Comparison of ENCODE assay signal across 16 cellular contexts in genomic region chr19:2242092-2242537, GRCh38. TPM values are rescaled to one million over a fixed set of nuclear protein-coding genes. Genes with fewer than 3 reads are reported as not detected.
DNase-seq lines count a peak whose midpoint lies in the region; ATAC-seq and TF ChIP-seq lines count a peak whose summit lies in the region.
"Had no signal": no experiment of that assay in that cellular context is flagged by ENCODE, and none has a peak within 500 bp of the region (broad histone marks: within the 10 kb centered on the region; RNA-seq: fewer than 3 reads in every experiment).

No MANE protein-coding gene starts in this region.

- no peaks in the 10 kb centered on the region for H3K36me3 Mint-ChIP-seq in natural killer cell
- peaks cover 14% of the 10 kb centered on the region for H3K36me3 Mint-ChIP-seq in natural killer cell treated with Interleukin-12 subunit alpha and Interleukin-12 subunit beta and Interleukin-15 and Interleukin-18, amount 100 ng/mL, for 72 hours
- peaks cover 47% of the 10 kb centered on the region for H3K36me3 Mint-ChIP-seq in brain
- peaks cover 6% of the 10 kb centered on the region for H3K36me3 Mint-ChIP-seq in chondrocyte (ENCODE audit: low read depth)

- peak overlapping the region in 1 of 2 donors; percentile 54 for H3K27ac Mint-ChIP-seq in natural killer cell
- H3K27ac Mint-ChIP-seq in natural killer cell treated with Interleukin-12 subunit alpha and Interleukin-12 subunit beta and Interleukin-15 and Interleukin-18, amount 100 ng/mL, for 72 hours: peak overlapping the region in 1 of 2 donors; percentile 59
- peak overlapping the region; percentile 38 to 100 (median 51) for H3K27ac Mint-ChIP-seq in brain
- no peak overlapping the region for H3K27ac Mint-ChIP-seq in chondrocyte (ENCODE audit: unreplicated experiment)

- intact Hi-C loops in natural killer cell (cut with micrococcal nuclease): no loop called here

- ATAC-seq in natural killer cell (no peak), GM19395 (IDR thresholded peaks at IDR 0.05; ENCODE audit: unreplicated experiment) (no peak), HG03521 (IDR thresholded peaks at IDR 0.05; ENCODE audit: unreplicated experiment) (no peak)
- no peak for ATAC-seq in natural killer cell treated with Interleukin-12 subunit alpha and Interleukin-12 subunit beta and Interleukin-15 and Interleukin-18, amount 100 ng/mL, for 72 hours
- ATAC-seq: left ventricle myocardium superior had no signal

- no peaks in the 10 kb centered on the region for H3K27me3 Mint-ChIP-seq in natural killer cell (ENCODE audit: low read depth in 2 of 2)
- no peaks in the 10 kb centered on the region for H3K27me3 Mint-ChIP-seq in natural killer cell treated with Interleukin-12 subunit alpha and Interleukin-12 subunit beta and Interleukin-15 and Interleukin-18, amount 100 ng/mL, for 72 hours
- peaks cover 11% of the 10 kb centered on the region for H3K27me3 Mint-ChIP-seq in brain
- no peaks in the 10 kb centered on the region for H3K27me3 Mint-ChIP-seq in chondrocyte (ENCODE audit: low read depth)

- DNase-seq in natural killer cell: no peak
- no peak for DNase-seq in natural killer cell treated with Interleukin-12 subunit alpha and Interleukin-12 subunit beta and Interleukin-15 and Interleukin-18, amount 100 ng/mL, for 72 hours (ENCODE audit: low spot score)
- peak; percentile 45 for DNase-seq in mucosa of gallbladder (ENCODE audit: low spot score)
- no peak for DNase-seq in chondrocyte (ENCODE audit: low spot score)
- DNase-seq in activated gamma-delta T cell treated with Interleukin-2 at 50 U/mL for 16 hours: no peak
- DNase-seq: activated CD4-positive, alpha-beta T cell treated with anti-CD3 and anti-CD28 coated beads, Interleukin-2, amount 50 U/mL, for 48 hours; erythroblast; left ventricle myocardium superior; NCI-H1930; RPMI8226; stimulated activated CD4-positive, alpha-beta T cell treated with anti-CD3 and anti-CD28 coated beads, Interleukin-12 subunit alpha, Interleukin-12 subunit beta, amount 100 ng/mL, for 4 hours had no signal

- TF ChIP-seq CTCF in natural killer cell (IDR thresholded peaks at IDR 0.05) (no peak), brain (conservative IDR thresholded peaks at IDR 0.05) (no peak), chondrocyte (IDR thresholded peaks at IDR 0.05) (no peak)

- peak overlapping the region; percentile 65 for H3K4me3 Mint-ChIP-seq in natural killer cell
- H3K4me3 Mint-ChIP-seq in natural killer cell treated with Interleukin-12 subunit alpha and Interleukin-12 subunit beta and Interleukin-15 and Interleukin-18, amount 100 ng/mL, for 72 hours: no peak overlapping the region
- H3K4me3 Mint-ChIP-seq in brain: peak overlapping the region in 3 of 5 experiments; percentile 40 to 61 (median 50)
- no peak overlapping the region for H3K4me3 Mint-ChIP-seq in chondrocyte (ENCODE audit: unreplicated experiment)

- H3K4me1 Mint-ChIP-seq in natural killer cell (peaks cover 49 to 50% of the 10 kb centered on the region in 2 donors), brain (peaks cover 48% of the 10 kb centered on the region), chondrocyte (ENCODE audit: low read depth) (peaks cover 51% of the 10 kb centered on the region)
- peaks cover 49% of the 10 kb centered on the region in 2 donors for H3K4me1 Mint-ChIP-seq in natural killer cell treated with Interleukin-12 subunit alpha and Interleukin-12 subunit beta and Interleukin-15 and Interleukin-18, amount 100 ng/mL, for 72 hours (ENCODE audit: low read depth in 2 of 2)

- H3K9me3 Mint-ChIP-seq in natural killer cell: peaks cover 0 to 3% of the 10 kb centered on the region in 2 donors
- H3K9me3 Mint-ChIP-seq in natural killer cell treated with Interleukin-12 subunit alpha and Interleukin-12 subunit beta and Interleukin-15 and Interleukin-18, amount 100 ng/mL, for 72 hours: no peaks in the 10 kb centered on the region
- H3K9me3 Mint-ChIP-seq in brain: peaks cover 0 to 13% (median 2%) of the 10 kb centered on the region in 5 experiments
- no peaks in the 10 kb centered on the region for H3K9me3 Mint-ChIP-seq in chondrocyte (ENCODE audit: low read depth)

RNA-seq across cellular contexts. Expression of gene SF3A2, which starts 5.5 kb away (rescaled TPM):
- total RNA-seq in natural killer cell (100 to 1,000 TPM; 143 to 165 (median 147) TPM), mucosa of gallbladder (72.8 TPM), chondrocyte (71.2 to 81.5 TPM (median 74.9 TPM) in 3 replicates)
- 100 to 1,000 TPM in 1 of 2 donors, 10 to 100 TPM in 1; 99.2 to 192 TPM for total RNA-seq in natural killer cell treated with Interleukin-12 subunit alpha and Interleukin-12 subunit beta and Interleukin-15 and Interleukin-18, amount 100 ng/mL, for 72 hours
- polyA plus RNA-seq in brain (ENCODE audit: insufficient read depth, low read depth, low replicate concordance): 300 TPM

RNA-seq across cellular contexts. Expression of gene PLEKHJ1, which starts 6.0 kb away (rescaled TPM):
- total RNA-seq in natural killer cell: 10 to 100 TPM; 36.7 to 45.8 (median 44.7) TPM
- 10 to 100 TPM; 59.8 to 85.9 TPM for total RNA-seq in natural killer cell treated with Interleukin-12 subunit alpha and Interleukin-12 subunit beta and Interleukin-15 and Interleukin-18, amount 100 ng/mL, for 72 hours
- polyA plus RNA-seq in brain (ENCODE audit: insufficient read depth, low read depth, low replicate concordance): 124 TPM
- total RNA-seq in mucosa of gallbladder: 126 TPM
- 36.6 to 45.4 TPM (median 42.4 TPM) in 3 replicates for total RNA-seq in chondrocyte

RNA-seq across cellular contexts. Expression of gene AMH, which starts 7.0 kb away (rescaled TPM):
- total RNA-seq in natural killer cell: 1 to 10 TPM in 1 of 3 donors, under 1 TPM in 2; 0.55 to 2.1 (median 0.88) TPM
- total RNA-seq in natural killer cell treated with Interleukin-12 subunit alpha and Interleukin-12 subunit beta and Interleukin-15 and Interleukin-18, amount 100 ng/mL, for 72 hours: 1 to 10 TPM; 2.8 to 3.5 TPM
- polyA plus RNA-seq in brain (ENCODE audit: insufficient read depth, low read depth, low replicate concordance): 23.2 TPM
- total RNA-seq in mucosa of gallbladder: 5.1 TPM
- total RNA-seq in chondrocyte: 10.2 to 18.8 TPM (median 10.8 TPM) in 3 replicates

RNA-seq across cellular contexts. Expression of gene JSRP1, which starts 14.1 kb away (rescaled TPM):
- 1 to 10 TPM in 1 of 3 donors, under 1 TPM in 1, not detected in 1; 0.82 to 2.0 TPM for total RNA-seq in natural killer cell
- under 1 TPM in 1 of 2 donors, not detected in 1; 0.73 TPM for total RNA-seq in natural killer cell treated with Interleukin-12 subunit alpha and Interleukin-12 subunit beta and Interleukin-15 and Interleukin-18, amount 100 ng/mL, for 72 hours
- 5.7 TPM for polyA plus RNA-seq in brain (ENCODE audit: insufficient read depth, low read depth, low replicate concordance)
- 0.17 TPM for total RNA-seq in mucosa of gallbladder
- 0.42 to 0.51 TPM in 2 of 3 replicates, not detected in the other for total RNA-seq in chondrocyte
- total RNA-seq: left ventricle myocardium superior, omental fat pad, thoracic aorta had no signal

RNA-seq across cellular contexts. Expression of gene PEAK3, which starts 39.9 kb away (rescaled TPM):
- 1 to 10 TPM; 5.7 to 9.5 (median 8.4) TPM for total RNA-seq in natural killer cell
- 1 to 10 TPM; 2.4 to 8.2 TPM for total RNA-seq in natural killer cell treated with Interleukin-12 subunit alpha and Interleukin-12 subunit beta and Interleukin-15 and Interleukin-18, amount 100 ng/mL, for 72 hours
- not detected for polyA plus RNA-seq in brain (ENCODE audit: insufficient read depth, low read depth, low replicate concordance)
- total RNA-seq in mucosa of gallbladder: 1.0 TPM
- 0.31 to 0.50 TPM (median 0.38 TPM) in 3 replicates for total RNA-seq in chondrocyte

Comparison
In these comparisons a context has a peak if more than half of its experiments do, and no peak if none do; other contexts are left out.
1. H3K4me3 Mint-ChIP-seq: peak in natural killer cell (single experiment) and brain (3 of 5); none in natural killer cell treated with Interleukin-12 subunit alpha and Interleukin-12 subunit beta and Interleukin-15 and Interleukin-18, amount 100 ng/mL, for 72 hours (single experiment) and chondrocyte (single experiment).